Comparison of ENCODE assay signal across 1 cellular context in the genomic region with DNA sequence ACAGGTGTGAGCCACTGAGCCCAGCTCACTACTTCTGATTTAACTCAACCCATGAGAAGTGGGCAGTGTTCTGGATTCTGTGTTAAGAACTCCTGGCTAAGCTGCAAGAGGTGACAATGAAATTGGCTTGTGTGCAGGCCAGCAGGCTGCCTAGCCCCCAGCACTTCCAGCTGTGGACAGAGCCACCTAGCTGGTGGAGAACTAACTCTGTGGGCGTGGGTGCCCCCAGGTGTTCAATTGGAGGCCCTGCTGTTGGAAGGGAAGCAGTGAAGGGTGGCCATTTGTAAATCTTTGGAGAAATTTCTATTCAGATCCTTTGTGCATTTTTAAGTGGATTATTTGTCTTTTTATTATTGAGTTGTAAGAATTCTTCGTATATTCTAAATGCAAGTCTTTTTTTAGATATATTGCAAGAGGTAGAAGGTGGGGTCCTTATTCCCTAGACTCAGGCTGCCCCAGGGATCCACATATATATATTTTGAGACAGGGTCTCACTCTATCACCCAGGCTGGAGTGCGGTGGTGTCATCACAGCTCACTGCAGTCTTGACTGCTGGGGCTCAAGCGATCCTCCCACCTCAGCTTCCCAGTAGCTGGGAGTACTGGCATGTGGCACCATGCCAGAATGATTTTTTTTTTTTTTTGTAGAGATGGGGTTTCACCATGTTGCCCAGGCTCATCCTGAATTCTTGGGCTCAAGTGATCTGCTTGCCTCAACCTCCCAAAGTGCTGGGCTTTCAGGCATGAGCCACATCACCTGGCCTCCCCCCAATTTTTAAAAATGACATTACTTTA.
TF ChIP-seq lines count a peak whose summit lies in the region.

No MANE protein-coding gene starts in this region.

TF ChIP-seq in HEK293T, 16 proteins besides CTCF, POLR2A, EP300 and RAD21 (continued from another document):
- TF ChIP-seq, protein P1, sequence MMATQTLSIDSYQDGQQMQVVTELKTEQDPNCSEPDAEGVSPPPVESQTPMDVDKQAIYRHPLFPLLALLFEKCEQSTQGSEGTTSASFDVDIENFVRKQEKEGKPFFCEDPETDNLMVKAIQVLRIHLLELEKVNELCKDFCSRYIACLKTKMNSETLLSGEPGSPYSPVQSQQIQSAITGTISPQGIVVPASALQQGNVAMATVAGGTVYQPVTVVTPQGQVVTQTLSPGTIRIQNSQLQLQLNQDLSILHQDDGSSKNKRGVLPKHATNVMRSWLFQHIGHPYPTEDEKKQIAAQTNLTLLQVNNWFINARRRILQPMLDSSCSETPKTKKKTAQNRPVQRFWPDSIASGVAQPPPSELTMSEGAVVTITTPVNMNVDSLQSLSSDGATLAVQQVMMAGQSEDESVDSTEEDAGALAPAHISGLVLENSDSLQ (IDR thresholded peaks at IDR 0.05) = no peak
- TF ChIP-seq L3MBTL2 (conservative IDR thresholded peaks at IDR 0.05) (no peak), ELF4 (IDR thresholded peaks at IDR 0.05) (no peak), ARNT (IDR thresholded peaks at IDR 0.05) (no peak), LEF1 (IDR thresholded peaks at IDR 0.05; ENCODE audit: borderline replicate concordance) (no peak), SUZ12 (IDR thresholded peaks at IDR 0.05) (no peak), FOXM1 (IDR thresholded peaks at IDR 0.05; ENCODE audit: borderline replicate concordance) (no peak), ZNF384 (IDR thresholded peaks at IDR 0.05) (no peak), FOXK2 (IDR thresholded peaks at IDR 0.05) (no peak), NFRKB (IDR thresholded peaks at IDR 0.05) (no peak), BHLHE40 (IDR thresholded peaks at IDR 0.05; ENCODE audit: borderline replicate concordance) (no peak), SP1 (IDR thresholded peaks at IDR 0.05) (no peak), FOXA1 (IDR thresholded peaks at IDR 0.05) (no peak), HDGF (IDR thresholded peaks at IDR 0.05; ENCODE audit: borderline replicate concordance) (no peak)
